In the genomic region with DNA sequence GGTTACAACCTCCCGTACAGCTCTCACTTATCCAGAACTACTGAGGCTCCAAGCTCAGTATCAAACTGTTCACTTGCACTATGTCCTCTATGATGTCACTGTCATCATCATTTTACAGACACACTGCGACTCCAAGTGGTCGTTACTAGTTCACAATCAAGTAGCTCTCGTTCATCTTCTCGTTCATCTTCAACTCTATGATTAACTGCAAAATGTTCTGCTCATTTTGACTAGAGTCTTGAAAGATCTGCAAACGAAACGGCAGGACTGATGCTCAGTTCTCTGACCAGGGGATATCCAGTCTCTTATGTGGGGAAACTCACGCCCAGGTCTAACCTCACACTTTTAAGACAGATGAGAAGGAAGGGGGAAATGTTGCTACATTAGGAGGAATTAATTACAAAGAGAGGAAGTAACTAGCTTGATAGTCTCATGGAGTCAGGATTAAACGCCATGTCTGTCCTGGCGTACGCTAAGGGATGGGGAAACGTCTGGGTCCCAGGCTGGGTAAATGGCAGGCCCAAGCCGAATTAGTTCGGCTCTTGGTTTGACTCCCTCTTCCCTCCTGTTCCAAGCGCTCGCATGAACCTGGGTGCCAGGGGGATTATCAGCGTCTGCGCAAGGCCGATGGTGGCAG, we compare ENCODE assay signal across 8 cellular contexts. TPM values are rescaled to one million over a fixed set of nuclear protein-coding genes. Genes with fewer than 3 reads are reported as not detected.
DNase-seq lines count a peak whose midpoint lies in the region; ATAC-seq and TF ChIP-seq lines count a peak whose summit lies in the region.

No MANE protein-coding gene starts in this region.

- H3K36me3 Mint-ChIP-seq in T-cell = peaks cover 17% of the 10 kb centered on the region

- H3K4me1 ChIP-seq in esophagus (ENCODE audit: control insufficient read depth in 2 of 2, insufficient read depth in 2 of 2, low read length in 1 of 2) = peaks cover 10 to 11% of the 10 kb centered on the region in 2 donors

- H3K27ac ChIP-seq in HL-60 (replicated peaks) (peak overlapping the region; percentile 94), esophagus (ENCODE audit: low read depth in 2 of 2, low read length in 1 of 2) (peak overlapping the region; percentile 98 to 100), neural cell (ENCODE audit: low read length) (peak overlapping the region; percentile 93)

- 36 to 42% methylated on average over 19 of the region's 19 CpGs for WGBS in esophagus, 2 donors

- H3K4me3 Mint-ChIP-seq in T-cell = peak overlapping the region; percentile 87 to 94 (median 94)

- peaks cover 0 to 4% (median 0%) of the 10 kb centered on the region in 3 donors for H3K9me3 Mint-ChIP-seq in T-cell

- H3K4me3 ChIP-seq in AG04449 (ENCODE audit: low read depth, low read length) = peak overlapping the region; percentile 89
- H3K4me3 ChIP-seq in HL-60 (replicated peaks; ENCODE audit: insufficient read depth, low read length) = peak overlapping the region; percentile 69
- peak overlapping the region; percentile 76 to 78 for H3K4me3 ChIP-seq in esophagus (ENCODE audit: low read depth in 1 of 2, low read length in 2 of 2)
- H3K4me3 ChIP-seq in neural cell (ENCODE audit: low read length) = peak overlapping the region; percentile 82

- H3K36me3 ChIP-seq in esophagus (ENCODE audit: control insufficient read depth in 2 of 2, insufficient read depth in 2 of 2, low read length in 1 of 2) (peaks cover 0 to 9% of the 10 kb centered on the region in 2 donors), neural cell (ENCODE audit: insufficient read depth, low read length) (no peaks in the 10 kb centered on the region)

- H3K27me3 Mint-ChIP-seq in T-cell = no peaks in the 10 kb centered on the region

- CTCF ChIA-PET in AG04449 (lab: Yijun Ruan, JAX) = interaction anchor here (0.6 to 8.1 kb wide), 18 partner anchors 12 to 787 kb away, joined by 3 to 116 read pairs (median 4); no protein-coding TSS in a partner anchor
- CTCF ChIA-PET in T-cell (lab: Charles Lee) = interaction anchor here (1.2 to 1.4 kb wide), 2 partner anchors 40 to 103 kb away, joined by 5 to 9 read pairs; no protein-coding TSS in a partner anchor

- peaks cover 35 to 44% (median 41%) of the 10 kb centered on the region in 3 donors for H3K4me1 Mint-ChIP-seq in T-cell

- no peaks in the 10 kb centered on the region for H3K9me2 ChIP-seq in neural cell (ENCODE audit: insufficient read depth, low read length)

- no peak for TF ChIP-seq RAD21 in neural cell (conservative IDR thresholded peaks at IDR 0.05)

- peak overlapping the region; percentile 74 for H3K4me2 ChIP-seq in neural cell (ENCODE audit: low read length)

- ATAC-seq in T-cell (replicated peaks in 1 of 4) (no peak), GM18511 (IDR thresholded peaks at IDR 0.05; ENCODE audit: unreplicated experiment) (no peak), GM18907 (IDR thresholded peaks at IDR 0.05; ENCODE audit: unreplicated experiment) (no peak), GM18873 (IDR thresholded peaks at IDR 0.05; ENCODE audit: low FRiP score, unreplicated experiment) (no peak)

- H3K79me2 ChIP-seq in neural cell (replicated peaks; ENCODE audit: insufficient read depth, low read length) = peaks cover 3% of the 10 kb centered on the region

- H3K9me3 ChIP-seq in esophagus (ENCODE audit: control insufficient read depth in 2 of 2, insufficient read depth in 1 of 2, low read depth in 1 of 2, low read length in 1 of 2) (no peaks in the 10 kb centered on the region), neural cell (ENCODE audit: low read length) (no peaks in the 10 kb centered on the region)

- H2AFZ ChIP-seq in neural cell (ENCODE audit: low read depth, low read length) = peak overlapping the region; percentile 88

- H3K9ac ChIP-seq in neural cell (ENCODE audit: low read length) = peak overlapping the region; percentile 86

- POLR2A ChIA-PET in AG04449 (lab: Yijun Ruan, JAX) = no interaction called here
- POLR2A ChIA-PET in T-cell (lab: Charles Lee) = interaction anchor here in 1 of 2 donors (0.6 kb wide), 2 partner anchors 35 to 462 kb away, joined by 3 to 6 read pairs; no protein-coding TSS in a partner anchor

- H3K27me3 ChIP-seq in HL-60 (ENCODE audit: insufficient read depth, poor library complexity, severe bottlenecking) (no peaks in the 10 kb centered on the region), esophagus (ENCODE audit: control insufficient read depth in 1 of 2, insufficient read depth in 2 of 2, low read length in 2 of 2) (no peaks in the 10 kb centered on the region), neural cell (ENCODE audit: insufficient read depth, low read depth, low read length) (no peaks in the 10 kb centered on the region)

- peak overlapping the region; percentile 90 to 97 for H3K27ac Mint-ChIP-seq in T-cell

- DNase-seq in AG04449 (ENCODE audit: low read depth, low spot score) (no peak), HL-60 (ENCODE audit: low read depth in 1 of 2, low spot score in 1 of 2) (peak; percentile 34 to 63), T-cell (peak in 3 of 34 experiments; percentile 1 to 11 (median 5))

- TF ChIP-seq EP300 in neural cell (conservative IDR thresholded peaks at IDR 0.05; ENCODE audit: poor library complexity, severe bottlenecking) = no peak

- no peaks in the 10 kb centered on the region for H3F3A ChIP-seq in neural cell (ENCODE audit: insufficient read depth, low read length, poor library complexity, severe bottlenecking)

- TF ChIP-seq CTCF in AG04449 (IDR thresholded peaks at IDR 0.05; ENCODE audit: insufficient read depth, low read length, missing control alignments) = no peak
- peak; percentile 22 for TF ChIP-seq CTCF in HL-60 (IDR thresholded peaks at IDR 0.05; ENCODE audit: insufficient read depth, low read length)
- TF ChIP-seq CTCF in neural cell (IDR thresholded peaks at IDR 0.05; ENCODE audit: poor library complexity, severe bottlenecking) = no peak

- H4K20me1 ChIP-seq in neural cell (ENCODE audit: insufficient read depth) = no peaks in the 10 kb centered on the region

TF ChIP-seq in neural cell, 6 proteins besides CTCF, POLR2A, EP300 and RAD21:
- no peak for TF ChIP-seq MXI1 (conservative IDR thresholded peaks at IDR 0.05; ENCODE audit: poor library complexity, severe bottlenecking)

RNA-seq across cellular contexts. Expression of gene CHCHD5, which starts 0.8 kb away (rescaled TPM):
- total RNA-seq in T-cell = 10 to 100 TPM; 16.4 to 30.1 (median 24.7) TPM
- polyA plus RNA-seq in esophagus (10 to 100 TPM; 26.7 to 37.3 TPM), neural cell (34.9 and 41.1 TPM in 2 replicates)
- 7.1 and 14.1 TPM in 2 replicates for polyA minus RNA-seq in neural cell

RNA-seq across cellular contexts. Expression of gene POLR1B, which starts 41.4 kb away (rescaled TPM):
- 10 to 100 TPM; 15.1 to 39.5 (median 35.9) TPM for total RNA-seq in T-cell
- 1 to 10 TPM; 5.7 to 7.5 TPM for polyA plus RNA-seq in esophagus
- polyA plus RNA-seq in neural cell = 7.1 and 9.8 TPM in 2 replicates
- polyA minus RNA-seq in neural cell = 21.2 and 22.7 TPM in 2 replicates
